31 cellular contexts compared by ENCODE assay signal in genomic region chr5:178637356-178638069, GRCh38. TPM values are rescaled to one million over a fixed set of nuclear protein-coding genes. Genes with fewer than 3 reads are reported as not detected.
DNase-seq lines count a peak whose midpoint lies in the region; ATAC-seq and TF ChIP-seq lines count a peak whose summit lies in the region.
"Had no signal": no experiment of that assay in that cellular context is flagged by ENCODE, and none has a peak within 500 bp of the region (broad histone marks: within the 10 kb centered on the region; RNA-seq: fewer than 3 reads in every experiment).

No MANE protein-coding gene starts in this region.

- POLR2A ChIA-PET in MCF 10A (lab: Yijun Ruan, JAX) = interaction anchor here (0.6 to 3.9 kb wide), 4 partner anchors 12 to 719 kb away, joined by 3 to 32 read pairs (median 4); partner anchors contain the start of gene CLK4

- H3K36me3 ChIP-seq in mammary epithelial cell (ENCODE audit: insufficient read depth, low read length) = no peaks in the 10 kb centered on the region
- peaks cover 6% of the 10 kb centered on the region for H3K36me3 ChIP-seq in OCI-LY3 (replicated peaks; ENCODE audit: low read depth, low read length)
- H3K36me3 ChIP-seq: pancreas, right atrium auricular region, spleen had no signal

- dilution Hi-C loops in mammary epithelial cell (cut with HindIII; ENCODE audit: low sequenced_read_pairs) = no loop called here

- H3K4me1 ChIP-seq in mammary epithelial cell (ENCODE audit: insufficient read depth, low read length) = peaks cover 23% of the 10 kb centered on the region
- peaks cover 15% of the 10 kb centered on the region for H3K4me1 ChIP-seq in OCI-LY3 (ENCODE audit: low read length)
- H3K4me1 ChIP-seq: pancreas, right atrium auricular region had no signal

- no peak overlapping the region for H3K27ac ChIP-seq in mammary epithelial cell (ENCODE audit: insufficient read depth, low read depth, low read length)
- H3K27ac ChIP-seq in OCI-LY3 (ENCODE audit: low read length) = peak overlapping the region; percentile 65
- H3K27ac ChIP-seq: pancreas, right atrium auricular region had no signal

- peaks cover 18% of the 10 kb centered on the region for H3K36me3 Mint-ChIP-seq in MCF 10A (ENCODE audit: insufficient read depth, unreplicated experiment)
- H3K36me3 Mint-ChIP-seq: activated naive CD4-positive, alpha-beta T cell treated with anti-CD3 and anti-CD28 coated beads, Interleukin-2, amount 50 U/mL, for 24 hours; natural killer cell treated with Interleukin-12 subunit alpha and Interleukin-12 subunit beta and Interleukin-15 and Interleukin-18, amount 100 ng/mL, for 72 hours had no signal

- no peak for ATAC-seq in GM18519 (IDR thresholded peaks at IDR 0.05; ENCODE audit: low FRiP score, unreplicated experiment)
- ATAC-seq in HG02970 (IDR thresholded peaks at IDR 0.05; ENCODE audit: low FRiP score, unreplicated experiment) = no peak
- ATAC-seq: activated T-helper 17 cell treated with anti-CD3 and anti-CD28 coated beads, Interleukin-2, amount 50 U/mL, for 72 hours; effector memory CD8-positive, alpha-beta T cell; natural killer cell treated with Interleukin-12 subunit alpha and Interleukin-12 subunit beta and Interleukin-15 and Interleukin-18, amount 100 ng/mL, for 72 hours; pancreas had no signal

- H3K4me1 Mint-ChIP-seq in MCF 10A (ENCODE audit: insufficient read depth, unreplicated experiment) = peaks cover 29% of the 10 kb centered on the region
- H3K4me1 Mint-ChIP-seq: activated CD4-positive, alpha-beta memory T cell treated with anti-CD3 and anti-CD28 coated beads, Interleukin-2, amount 10 ng/mL, durations not matched to agents 7 days and 5 days; activated naive CD4-positive, alpha-beta T cell treated with anti-CD3 and anti-CD28 coated beads, Interleukin-2, amount 50 U/mL, for 24 hours; activated T-helper 17 cell treated with anti-CD3 and anti-CD28 coated beads, Interleukin-2, amount 50 U/mL, for 72 hours had no signal

- WGBS in mammary epithelial cell (ENCODE audit: low coverage, missing lambda C conversion rate) = 41% methylated on average over 9 of the region's 9 CpGs

- H3K4me3 Mint-ChIP-seq in MCF 10A (ENCODE audit: unreplicated experiment) = no peak overlapping the region
- H3K4me3 Mint-ChIP-seq: activated CD4-positive, alpha-beta memory T cell treated with anti-CD3 and anti-CD28 coated beads, Interleukin-2, amount 10 ng/mL, durations not matched to agents 7 days and 5 days; activated naive CD4-positive, alpha-beta T cell treated with anti-CD3 and anti-CD28 coated beads, Interleukin-2, amount 50 U/mL, for 24 hours; activated T-helper 17 cell treated with anti-CD3 and anti-CD28 coated beads, Interleukin-2, amount 50 U/mL, for 72 hours; CD4-positive, alpha-beta T cell; effector memory CD8-positive, alpha-beta T cell; natural killer cell treated with Interleukin-12 subunit alpha and Interleukin-12 subunit beta and Interleukin-15 and Interleukin-18, amount 100 ng/mL, for 72 hours had no signal

- BruUV-seq in mammary epithelial cell (replicated peaks; lab: Mats Ljungman, UMichigan) (no TSS peak), MCF 10A (replicated peaks; lab: Mats Ljungman, UMichigan) (no TSS peak)

- no peak for DNase-seq in mammary epithelial cell
- no peak for DNase-seq in MCF 10A (ENCODE audit: unreplicated experiment)
- peak; percentile 31 for DNase-seq in kidney tubule cell (ENCODE audit: low spot score)
- no peak for DNase-seq in activated naive CD4-positive, alpha-beta T cell treated with Interleukin-2 at 50 U/mL for 16 hours
- no peak for DNase-seq in EL
- DNase-seq: 8988T; activated CD4-positive, alpha-beta memory T cell treated with anti-CD3 and anti-CD28 coated beads, Interleukin-2, amount 10 ng/mL, durations not matched to agents 7 days and 5 days; activated CD4-positive, CD25-positive, alpha-beta regulatory T cell treated with anti-CD3 and anti-CD28 coated beads, Interleukin-2, amount 50 U/mL, for 72 hours; activated CD8-positive, alpha-beta memory T cell treated with anti-CD3 and anti-CD28 coated beads, Interleukin-2, amount 50 U/mL, for 48 hours; CD4-positive, alpha-beta T cell; effector memory CD8-positive, alpha-beta T cell; erythroblast; HCEC 1CT; head of caudate nucleus; KBM-7; NCI-H146; NCI-H2107; NCI-H446 treated with DMSO at 0.1 percent for 48 hours; pancreas; spleen had no signal

- H3K27me3 ChIP-seq in mammary epithelial cell (ENCODE audit: insufficient read depth, low read length) (no peaks in the 10 kb centered on the region), OCI-LY3 (ENCODE audit: low read depth, low read length) (no peaks in the 10 kb centered on the region)
- H3K27me3 ChIP-seq: pancreas, right atrium auricular region, spleen had no signal

- H3K9me3 ChIP-seq in mammary epithelial cell (replicated peaks; ENCODE audit: insufficient read depth, low read length) = no peaks in the 10 kb centered on the region
- H3K9me3 ChIP-seq in OCI-LY3 (ENCODE audit: insufficient read depth, low read length) = peaks cover 5% of the 10 kb centered on the region; the same call in 1 of the 2 replicates
- H3K9me3 ChIP-seq: pancreas, right atrium auricular region had no signal

- H3K4me2 ChIP-seq in mammary epithelial cell (ENCODE audit: insufficient read depth, low read depth, low read length) = no peak overlapping the region
- peak overlapping the region; percentile 44 for H3K4me2 ChIP-seq in OCI-LY3 (ENCODE audit: low read length)

- TF ChIP-seq CTCF in mammary epithelial cell (conservative IDR thresholded peaks at IDR 0.05 in 1 of 2, IDR thresholded peaks at IDR 0.05 in 1 of 2; ENCODE audit: extremely low read depth in 1 of 2, insufficient read depth in 1 of 2, low read depth in 1 of 2, low read length in 2 of 2) = no peak
- TF ChIP-seq CTCF in MCF 10A (IDR thresholded peaks at IDR 0.05; ENCODE audit: unreplicated experiment) = no peak
- TF ChIP-seq CTCF in OCI-LY3 (IDR thresholded peaks at IDR 0.05; ENCODE audit: low read depth, low read length) = no peak

- H3K9me3 Mint-ChIP-seq in MCF 10A (ENCODE audit: unreplicated experiment) = no peaks in the 10 kb centered on the region
- H3K9me3 Mint-ChIP-seq: activated CD4-positive, alpha-beta memory T cell treated with anti-CD3 and anti-CD28 coated beads, Interleukin-2, amount 10 ng/mL, durations not matched to agents 7 days and 5 days; activated naive CD4-positive, alpha-beta T cell treated with anti-CD3 and anti-CD28 coated beads, Interleukin-2, amount 50 U/mL, for 24 hours; CD4-positive, alpha-beta T cell; effector memory CD8-positive, alpha-beta T cell; natural killer cell treated with Interleukin-12 subunit alpha and Interleukin-12 subunit beta and Interleukin-15 and Interleukin-18, amount 100 ng/mL, for 72 hours had no signal

- H3K27me3 Mint-ChIP-seq in MCF 10A (ENCODE audit: insufficient read depth, unreplicated experiment) = no peaks in the 10 kb centered on the region
- H3K27me3 Mint-ChIP-seq: activated naive CD4-positive, alpha-beta T cell treated with anti-CD3 and anti-CD28 coated beads, Interleukin-2, amount 50 U/mL, for 24 hours; activated T-helper 17 cell treated with anti-CD3 and anti-CD28 coated beads, Interleukin-2, amount 50 U/mL, for 72 hours had no signal

- H3K9ac ChIP-seq in mammary epithelial cell (ENCODE audit: insufficient read depth, low read length) (no peak overlapping the region), OCI-LY3 (ENCODE audit: low read length) (peak overlapping the region; percentile 14; the same call in 1 of the 2 replicates)

- H2AFZ ChIP-seq in mammary epithelial cell (ENCODE audit: low read depth, low read length) (peak overlapping the region; percentile 53), OCI-LY3 (ENCODE audit: low read depth, low read length) (peak overlapping the region; percentile 33)

- H4K20me1 ChIP-seq in mammary epithelial cell (ENCODE audit: insufficient read depth, low read length) (no peaks in the 10 kb centered on the region), OCI-LY3 (ENCODE audit: insufficient read depth, low read length) (no peaks in the 10 kb centered on the region)

- in situ Hi-C loops in mammary epithelial cell (cut with MboI; ENCODE audit: low sequenced_read_pairs in 2 of 2) = no loop called here

- H3K27ac Mint-ChIP-seq in MCF 10A (ENCODE audit: low read depth, unreplicated experiment) = no peak overlapping the region
- H3K27ac Mint-ChIP-seq: activated CD4-positive, alpha-beta memory T cell treated with anti-CD3 and anti-CD28 coated beads, Interleukin-2, amount 10 ng/mL, durations not matched to agents 7 days and 5 days; activated naive CD4-positive, alpha-beta T cell treated with anti-CD3 and anti-CD28 coated beads, Interleukin-2, amount 50 U/mL, for 24 hours; activated T-helper 17 cell treated with anti-CD3 and anti-CD28 coated beads, Interleukin-2, amount 50 U/mL, for 72 hours; CD4-positive, alpha-beta T cell; effector memory CD8-positive, alpha-beta T cell; natural killer cell treated with Interleukin-12 subunit alpha and Interleukin-12 subunit beta and Interleukin-15 and Interleukin-18, amount 100 ng/mL, for 72 hours had no signal

- H3K4me3 ChIP-seq in mammary epithelial cell (replicated peaks in 1 of 3; ENCODE audit: insufficient read depth in 1 of 3, low read depth in 2 of 3, low read length in 3 of 3) = no peak overlapping the region
- peak overlapping the region; percentile 27; the same call in 1 of the 2 replicates for H3K4me3 ChIP-seq in OCI-LY3 (ENCODE audit: low read length)
- H3K4me3 ChIP-seq: pancreas, right atrium auricular region, spleen had no signal

- intact Hi-C loops in mammary epithelial cell (cut with micrococcal nuclease) = no loop called here
- intact Hi-C loops in MCF 10A (cut with micrococcal nuclease) = no loop called here

- CTCF ChIA-PET in mammary epithelial cell (lab: Charles Lee; ENCODE audit: low non-redundant PET) = interaction anchor here (0.7 kb wide), 1 partner anchor 1052 kb away, joined by 5 read pairs; no protein-coding TSS in a partner anchor
- CTCF ChIA-PET in MCF 10A (lab: Yijun Ruan, JAX) = interaction anchor here (0.5 to 0.6 kb wide), 3 partner anchors 408 to 1071 kb away, joined by 3 read pairs; no protein-coding TSS in a partner anchor

- H3K79me2 ChIP-seq in mammary epithelial cell (ENCODE audit: insufficient read depth, low read length) = no peaks in the 10 kb centered on the region
- no peaks in the 10 kb centered on the region for H3K79me2 ChIP-seq in OCI-LY3 (ENCODE audit: low read length)

RNA-seq across cellular contexts. Expression of gene CLK4, which starts 10.7 kb away (rescaled TPM):
- total RNA-seq in mammary epithelial cell (10 to 100 TPM; 17.5 to 31.7 TPM), MCF 10A (2022) (49.3 and 51.7 TPM in 2 replicates)
- 7.4 TPM for polyA plus RNA-seq in mammary epithelial cell
- 7.1 TPM for polyA minus RNA-seq in mammary epithelial cell

RNA-seq across cellular contexts. Expression of gene COL23A1, which starts 47.3 kb away (rescaled TPM):
- total RNA-seq in mammary epithelial cell = under 1 TPM; 0.33 to 0.54 TPM
- 0.02 TPM for polyA plus RNA-seq in mammary epithelial cell
- polyA minus RNA-seq in mammary epithelial cell = not detected
- 0.10 TPM in 1 of 2 replicates, not detected in the other for total RNA-seq in MCF 10A (2022)
- total RNA-seq: CD4-positive, alpha-beta T cell; fibroblast of villous mesenchyme; HT-29; T-helper 1 cell treated with Interleukin-12 subunit alpha and Interleukin-12 subunit beta and Interleukin-4 antibody, amounts not matched to agents 30 ng/mL and 1 ng/mL, for 36 hours had no signal
- polyA plus RNA-seq: keratinocyte had no signal
